23 cellular contexts compared by ENCODE assay signal in genomic region chr12:105401198-105401597, GRCh38.
"Had no signal": no experiment of that assay in that cellular context is flagged by ENCODE, and none has a peak within 500 bp of the region (broad histone marks: within the 10 kb centered on the region; RNA-seq: fewer than 3 reads in every experiment).

No MANE protein-coding gene starts in this region.

- H3K4me1 ChIP-seq: esophagus muscularis mucosa, gastrocnemius medialis, lower lobe of right lung, right atrium auricular region, sigmoid colon, thyroid gland had no signal

- H3K4me3 ChIP-seq: esophagus muscularis mucosa, gastrocnemius medialis, heart right ventricle, left ventricle myocardium inferior, lower lobe of right lung, right atrium auricular region, sigmoid colon, suprapubic skin, thyroid gland had no signal

- H3K4me3 Mint-ChIP-seq: dendritic cell treated with granulocyte-macrophage colony-stimulating factor and Interleukin-4, amounts not matched to agents 40 ng/mL and 50 ng/mL, for 4 days; effector memory CD8-positive, alpha-beta T cell; memory B cell; naive thymus-derived CD4-positive, alpha-beta T cell; nephron progenitor cell; type B pancreatic cell had no signal

- H3K4me1 Mint-ChIP-seq: memory B cell; naive thymus-derived CD4-positive, alpha-beta T cell had no signal

- H3K27ac ChIP-seq: epithelial cell of prostate, esophagus muscularis mucosa, gastrocnemius medialis, heart right ventricle, left ventricle myocardium inferior, lower lobe of right lung, right atrium auricular region, sigmoid colon, suprapubic skin, thyroid gland had no signal

- H3K36me3 ChIP-seq: esophagus muscularis mucosa, gastrocnemius medialis, heart right ventricle, left ventricle myocardium inferior, lower lobe of right lung, right atrium auricular region, sigmoid colon, suprapubic skin, thyroid gland had no signal

- H3K27me3 Mint-ChIP-seq: dendritic cell treated with granulocyte-macrophage colony-stimulating factor and Interleukin-4, amounts not matched to agents 40 ng/mL and 50 ng/mL, for 4 days; effector memory CD8-positive, alpha-beta T cell; memory B cell; naive thymus-derived CD4-positive, alpha-beta T cell; type B pancreatic cell had no signal

- H3K9me3 ChIP-seq: gastrocnemius medialis, lower lobe of right lung, right atrium auricular region, sigmoid colon, suprapubic skin, thyroid gland had no signal

- H3K9me3 Mint-ChIP-seq: effector memory CD8-positive, alpha-beta T cell; type B pancreatic cell had no signal

- H3K27me3 ChIP-seq: esophagus muscularis mucosa, gastrocnemius medialis, heart right ventricle, right atrium auricular region, sigmoid colon, suprapubic skin, thyroid gland had no signal

- H3K36me3 Mint-ChIP-seq: type B pancreatic cell had no signal

- DNase-seq: effector memory CD8-positive, alpha-beta T cell; gastrocnemius medialis; heart right ventricle; hypothalamus; islet precursor cell; left ventricle myocardium inferior; lower lobe of right lung; midbrain; naive thymus-derived CD4-positive, alpha-beta T cell; nephron progenitor cell; posterior cingulate gyrus; sigmoid colon; small intestine; stimulated activated CD4-positive, alpha-beta T cell treated with anti-CD3 and anti-CD28 coated beads, Interleukin-12 subunit alpha, Interleukin-12 subunit beta, amount 100 ng/mL, for 4 hours; stimulated activated naive CD4-positive, alpha-beta T cell treated with Interleukin-2 at 50 U/mL for 16 hours; thyroid gland had no signal

- H3K27ac Mint-ChIP-seq: dendritic cell treated with granulocyte-macrophage colony-stimulating factor and Interleukin-4, amounts not matched to agents 40 ng/mL and 50 ng/mL, for 4 days; effector memory CD8-positive, alpha-beta T cell; memory B cell; type B pancreatic cell had no signal
